9 cellular contexts compared by ENCODE assay signal in the genomic region with DNA sequence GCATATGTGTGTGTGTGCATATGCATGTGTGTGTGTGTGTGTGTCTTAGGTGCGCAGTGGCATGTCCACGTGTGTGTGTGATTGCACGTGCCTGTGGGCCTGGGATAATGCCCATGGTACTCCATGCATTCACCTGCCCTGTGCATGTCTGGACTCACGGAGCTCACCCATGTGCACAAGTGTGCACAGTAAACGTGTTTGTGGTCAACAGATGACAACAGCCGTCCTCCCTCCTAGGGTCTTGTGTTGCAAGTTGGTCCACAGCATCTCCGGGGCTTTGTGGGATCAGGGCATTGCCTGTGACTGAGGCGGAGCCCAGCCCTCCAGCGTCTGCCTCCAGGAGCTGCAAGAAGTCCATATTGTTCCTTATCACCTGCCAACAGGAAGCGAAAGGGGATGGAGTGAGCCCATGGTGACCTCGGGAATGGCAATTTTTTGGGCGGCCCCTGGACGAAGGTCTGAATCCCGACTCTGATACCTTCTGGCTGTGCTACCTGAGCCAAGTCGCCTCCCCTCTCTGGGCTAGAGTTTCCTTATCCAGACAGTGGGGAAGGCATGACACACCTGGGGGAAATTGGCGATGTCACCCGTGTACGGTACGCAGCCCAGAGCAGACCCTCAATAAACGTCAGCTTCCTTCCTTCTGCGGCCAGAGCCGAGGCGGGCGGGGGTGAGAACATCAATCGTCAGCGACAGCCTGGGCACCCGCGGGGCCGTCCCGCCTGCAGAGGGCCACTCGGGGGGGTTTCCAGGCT. TPM values are rescaled to one million over a fixed set of nuclear protein-coding genes. Genes with fewer than 3 reads are reported as not detected.
DNase-seq lines count a peak whose midpoint lies in the region; ATAC-seq and TF ChIP-seq lines count a peak whose summit lies in the region.
"Had no signal": no experiment of that assay in that cellular context is flagged by ENCODE, and none has a peak within 500 bp of the region (broad histone marks: within the 10 kb centered on the region; RNA-seq: fewer than 3 reads in every experiment).

No MANE protein-coding gene starts in this region.

- H3K9me2 ChIP-seq in GM23248 (ENCODE audit: insufficient read depth), result no peaks in the 10 kb centered on the region

- no peak overlapping the region for H3K4me3 ChIP-seq in naive thymus-derived CD4-positive, alpha-beta T cell (ENCODE audit: low read length)
- no peak overlapping the region for H3K4me3 ChIP-seq in GM23248

- DNase-seq in GM13976 (ENCODE audit: low spot score) (peak; percentile 91), endothelial cell (ENCODE audit: low spot score) (no peak), GM23248 (no peak)
- peak; percentile 52 to 88 (median 68) for DNase-seq in activated CD8-positive, alpha-beta memory T cell treated with anti-CD3 and anti-CD28 coated beads for 48 hours (ENCODE audit: low read depth in 2 of 3, low spot score in 2 of 3)
- DNase-seq in naive thymus-derived CD4-positive, alpha-beta T cell, result peak in 6 of 9 donors; percentile 27 to 73 (median 40)

- H3K9me3 Mint-ChIP-seq in naive thymus-derived CD4-positive, alpha-beta T cell, result peaks cover 0 to 17% (median 0%) of the 10 kb centered on the region in 11 donors
- no peaks in the 10 kb centered on the region for H3K9me3 Mint-ChIP-seq in endothelial cell (ENCODE audit: unreplicated experiment)

- H4K20me1 ChIP-seq in GM23248 (ENCODE audit: insufficient read depth), result no peaks in the 10 kb centered on the region

- no peaks in the 10 kb centered on the region for H3K27me3 Mint-ChIP-seq in naive thymus-derived CD4-positive, alpha-beta T cell
- peaks cover 9% of the 10 kb centered on the region for H3K27me3 Mint-ChIP-seq in endothelial cell (ENCODE audit: unreplicated experiment)

- H3K79me2 ChIP-seq in GM23248 (ENCODE audit: insufficient read depth), result no peaks in the 10 kb centered on the region

- TF ChIP-seq CTCF in GM13976 (IDR thresholded peaks at IDR 0.05; ENCODE audit: borderline replicate concordance, control extremely low read depth, extremely low read depth, insufficient read depth, missing control alignments) (no peak), endothelial cell (IDR thresholded peaks at IDR 0.05; ENCODE audit: unreplicated experiment) (no peak)

- intact Hi-C loops in naive thymus-derived CD4-positive, alpha-beta T cell (cut with micrococcal nuclease), result loop anchor here in 1 of 2 donors (1.0 kb wide), 1 partner anchor 14 kb away; no protein-coding TSS in a partner anchor

- H3K27ac Mint-ChIP-seq in naive thymus-derived CD4-positive, alpha-beta T cell, result peak overlapping the region; percentile 66 to 93 (median 85)
- no peak overlapping the region for H3K27ac Mint-ChIP-seq in endothelial cell (ENCODE audit: unreplicated experiment)

- POLR2A ChIA-PET in naive thymus-derived CD4-positive, alpha-beta T cell (lab: Charles Lee), result interaction anchor here (1.0 to 1.5 kb wide), 6 partner anchors 9 to 246 kb away, joined by 3 to 4 read pairs (median 3); no protein-coding TSS in a partner anchor

- peaks cover 48 to 67% of the 10 kb centered on the region in 2 donors for H3K4me1 ChIP-seq in naive thymus-derived CD4-positive, alpha-beta T cell (ENCODE audit: control insufficient read depth in 2 of 2, insufficient read depth in 2 of 2, low read length in 2 of 2)
- peaks cover 11% of the 10 kb centered on the region; the same call in 1 of the 2 replicates for H3K4me1 ChIP-seq in GM23248 (ENCODE audit: insufficient read depth)

- in situ Hi-C loops in GM13976 (cut with MboI; ENCODE audit: low sequenced_read_pairs, unreplicated experiment), result loop anchor here (10.0 to 25.0 kb wide), 4 partner anchors 75 to 1612 kb away; no protein-coding TSS in a partner anchor
- in situ Hi-C loops in GM23248 (cut with MboI), result loop anchor here (10.0 to 25.0 kb wide), 3 partner anchors 215 to 1612 kb away; no protein-coding TSS in a partner anchor

- peaks cover 52 to 91% (median 66%) of the 10 kb centered on the region in 7 donors for H3K4me1 Mint-ChIP-seq in naive thymus-derived CD4-positive, alpha-beta T cell
- H3K4me1 Mint-ChIP-seq in endothelial cell (ENCODE audit: unreplicated experiment), result peaks cover 3% of the 10 kb centered on the region

- H3K27ac ChIP-seq in naive thymus-derived CD4-positive, alpha-beta T cell (ENCODE audit: low read depth, low read length), result peak overlapping the region; percentile 57
- H3K27ac ChIP-seq in GM23248, result no peak overlapping the region

- peak overlapping the region in 9 of 10 donors; percentile 16 to 66 (median 49) for H3K4me3 Mint-ChIP-seq in naive thymus-derived CD4-positive, alpha-beta T cell
- no peak overlapping the region for H3K4me3 Mint-ChIP-seq in endothelial cell (ENCODE audit: unreplicated experiment)

- H2AFZ ChIP-seq in GM23248, result no peak overlapping the region

- H3K36me3 Mint-ChIP-seq in naive thymus-derived CD4-positive, alpha-beta T cell, result peaks cover 12 to 68% (median 36%) of the 10 kb centered on the region in 5 donors
- peaks cover 10% of the 10 kb centered on the region for H3K36me3 Mint-ChIP-seq in endothelial cell (ENCODE audit: low read depth, unreplicated experiment)

- H3K9ac ChIP-seq in GM23248, result no peak overlapping the region

- H3K4me2 ChIP-seq in GM23248 (ENCODE audit: unreplicated experiment), result no peak overlapping the region

- H3K27me3 ChIP-seq in naive thymus-derived CD4-positive, alpha-beta T cell (ENCODE audit: control insufficient read depth in 2 of 2, insufficient read depth in 2 of 2, low read length in 2 of 2), result no peaks in the 10 kb centered on the region
- H3K27me3 ChIP-seq in GM23248 (replicated peaks; ENCODE audit: insufficient read depth), result no peaks in the 10 kb centered on the region

- WGBS in GM23248 (ENCODE audit: low coverage in 1 of 2, low lambda C conversion rate in 2 of 2, missing lambda C conversion rate in 2 of 2), 2 experiments, result 40 to 41% methylated on average over 28 to 31 of the region's 31 CpGs

- peaks cover 8 to 44% (median 14%) of the 10 kb centered on the region in 3 experiments for H3K36me3 ChIP-seq in naive thymus-derived CD4-positive, alpha-beta T cell (ENCODE audit: control insufficient read depth in 2 of 3, insufficient read depth in 3 of 3, low read length in 3 of 3)
- no peaks in the 10 kb centered on the region for H3K36me3 ChIP-seq in GM23248 (ENCODE audit: low read depth)

- peaks cover 0 to 3% (median 0%) of the 10 kb centered on the region in 3 experiments for H3K9me3 ChIP-seq in naive thymus-derived CD4-positive, alpha-beta T cell (ENCODE audit: control insufficient read depth in 2 of 3, low read length in 3 of 3)
- H3K9me3 ChIP-seq in GM23248 (ENCODE audit: low read depth), result no peaks in the 10 kb centered on the region

- H3F3A ChIP-seq in GM23248 (ENCODE audit: insufficient read depth), result no peaks in the 10 kb centered on the region; the same call in 1 of the 2 replicates

- ATAC-seq in HG02981 (IDR thresholded peaks at IDR 0.05; ENCODE audit: unreplicated experiment), result peak; percentile 56
- peak; percentile 79 for ATAC-seq in naive thymus-derived CD4-positive, alpha-beta T cell
- no peak for ATAC-seq in GM19455 (IDR thresholded peaks at IDR 0.05; ENCODE audit: unreplicated experiment)
- ATAC-seq in HG03521 (IDR thresholded peaks at IDR 0.05; ENCODE audit: unreplicated experiment), result no peak

- CTCF ChIA-PET in naive thymus-derived CD4-positive, alpha-beta T cell (lab: Charles Lee), result interaction anchor here (0.8 to 1.2 kb wide), 3 partner anchors 13 to 81 kb away, joined by 3 to 5 read pairs (median 3); no protein-coding TSS in a partner anchor

RNA-seq across cellular contexts. Expression of a gene that starts 47.6 kb away (rescaled TPM):
- 10 to 100 TPM; 24.6 to 40.9 (median 31.4) TPM for total RNA-seq in naive thymus-derived CD4-positive, alpha-beta T cell
- 10 to 100 TPM; 37.1 to 52.1 TPM for polyA plus RNA-seq in naive thymus-derived CD4-positive, alpha-beta T cell
- not detected for total RNA-seq in endothelial cell (ENCODE audit: unreplicated experiment)
- total RNA-seq in GM23248 (2014; rRNA removed; shearing (Covaris generic)), result 0.76 and 1.5 TPM in 2 replicates
- polyA plus RNA-seq in GM23248 (2016; fragmentation: Nextera tagmentation; extraction: Ambion mirVana), result 0.90 and 1.2 TPM in 2 replicates
- polyA plus RNA-seq: neural cell had no signal

Comparison
In these comparisons a context has a peak if more than half of its experiments do, and no peak if none do; other contexts are left out.
1. DNase-seq: peak in GM13976 (single experiment), activated CD8-positive, alpha-beta memory T cell treated with anti-CD3 and anti-CD28 coated beads for 48 hours (3 of 3) and naive thymus-derived CD4-positive, alpha-beta T cell (6 of 9); none in endothelial cell (single experiment) and GM23248 (single experiment).
2. ATAC-seq: peak in HG02981 (single experiment) and naive thymus-derived CD4-positive, alpha-beta T cell (single experiment); none in GM19455 (single experiment) and HG03521 (single experiment).
3. RNA of a gene that starts 47.6 kb away (total RNA-seq): 24.6 to 40.9 TPM in naive thymus-derived CD4-positive, alpha-beta T cell; 0.76 to 1.5 TPM in GM23248 and not detected in endothelial cell (single experiment); every median in the first group is over 10 times any median in the second.